In genomic region chr22:35154937-35155387, GRCh38 we compare ENCODE assay signal across 8 cellular contexts.
A peak's percentile ranks its signal among the peaks of the same experiment; 100 is the strongest.
DNase-seq lines count a peak whose midpoint lies in the region; ATAC-seq and TF ChIP-seq lines count a peak whose summit lies in the region.

No MANE protein-coding gene starts in this region.

- H3K4me1 Mint-ChIP-seq in naive B cell = peaks cover 3 to 8% (median 6%) of the 10 kb centered on the region in 3 donors
- peaks cover 0 to 4% (median 2%) of the 10 kb centered on the region in 4 donors for H3K4me1 Mint-ChIP-seq in naive thymus-derived CD8-positive, alpha-beta T cell

- no peak for TF ChIP-seq EP300 in Ishikawa (IDR thresholded peaks at IDR 0.05; ENCODE audit: borderline replicate concordance)

- H3K27ac Mint-ChIP-seq in naive B cell = no peak overlapping the region
- H3K27ac Mint-ChIP-seq in naive thymus-derived CD8-positive, alpha-beta T cell = no peak overlapping the region

- H3K36me3 Mint-ChIP-seq in naive B cell = peaks cover 0 to 6% of the 10 kb centered on the region in 2 donors
- H3K36me3 Mint-ChIP-seq in naive thymus-derived CD8-positive, alpha-beta T cell = no peaks in the 10 kb centered on the region

- TF ChIP-seq RAD21 in Ishikawa (IDR thresholded peaks at IDR 0.05; ENCODE audit: low read depth) = peak; percentile 60

- peaks cover 62 to 68% (median 65%) of the 10 kb centered on the region in 3 donors for H3K27me3 Mint-ChIP-seq in naive B cell
- peaks cover 22 to 80% (median 41%) of the 10 kb centered on the region in 5 donors for H3K27me3 Mint-ChIP-seq in naive thymus-derived CD8-positive, alpha-beta T cell

- no peak for TF ChIP-seq POLR2A in erythroblast (IDR thresholded peaks at IDR 0.05; ENCODE audit: low read length)

- H3K9me3 Mint-ChIP-seq in naive B cell = peaks cover 0 to 4% (median 0%) of the 10 kb centered on the region in 7 donors
- no peaks in the 10 kb centered on the region for H3K9me3 Mint-ChIP-seq in naive thymus-derived CD8-positive, alpha-beta T cell

- POLR2A ChIA-PET in naive thymus-derived CD8-positive, alpha-beta T cell (lab: Charles Lee) = no interaction called here

- no peak for ATAC-seq in naive B cell (ENCODE audit: low read depth in 2 of 2)
- ATAC-seq in naive thymus-derived CD8-positive, alpha-beta T cell = no peak

- no peak overlapping the region for H3K4me3 Mint-ChIP-seq in naive B cell
- no peak overlapping the region for H3K4me3 Mint-ChIP-seq in naive thymus-derived CD8-positive, alpha-beta T cell

- DNase-seq in NOMO-1 (lab: John Stamatoyannopoulos, UW; ENCODE audit: unreplicated experiment in 2 of 2) (peak; percentile 19 to 37), NOMO-1 treated with dmso at 0.1 percent for 144 hours (lab: John Stamatoyannopoulos, UW; ENCODE audit: unreplicated experiment) (no peak), SK-N-DZ (ENCODE audit: low spot score) (peak; percentile 74), erythroblast (lab: John Stamatoyannopoulos, UW) (peak; percentile 41 to 54), naive B cell (peak; percentile 7), NK-92 (lab: John Stamatoyannopoulos, UW; ENCODE audit: unreplicated experiment) (no peak)
- DNase-seq in naive thymus-derived CD8-positive, alpha-beta T cell = no peak

TF ChIP-seq in Ishikawa, 13 proteins besides CTCF, POLR2A, EP300 and RAD21:
- TF ChIP-seq USF1 (IDR thresholded peaks at IDR 0.05) (no peak), YY1 (IDR thresholded peaks at IDR 0.05; ENCODE audit: low read depth) (no peak), FOXM1 (IDR thresholded peaks at IDR 0.05; ENCODE audit: borderline replicate concordance, low read depth) (no peak), ZBTB7A (IDR thresholded peaks at IDR 0.05; ENCODE audit: low read depth) (no peak), TCF12 (IDR thresholded peaks at IDR 0.05; ENCODE audit: low read depth) (no peak), NFIC (IDR thresholded peaks at IDR 0.05) (no peak)

Comparison
In these comparisons a context has a peak if more than half of its experiments do, and no peak if none do; other contexts are left out.
1. DNase-seq: peak in NOMO-1 (2 of 2), SK-N-DZ (single experiment), erythroblast (2 of 2) and naive B cell (single experiment); none in NOMO-1 treated with dmso at 0.1 percent for 144 hours (single experiment), NK-92 (single experiment) and naive thymus-derived CD8-positive, alpha-beta T cell (0 of 10).